ENCODE assay signal across 10 cellular contexts in the genomic region with DNA sequence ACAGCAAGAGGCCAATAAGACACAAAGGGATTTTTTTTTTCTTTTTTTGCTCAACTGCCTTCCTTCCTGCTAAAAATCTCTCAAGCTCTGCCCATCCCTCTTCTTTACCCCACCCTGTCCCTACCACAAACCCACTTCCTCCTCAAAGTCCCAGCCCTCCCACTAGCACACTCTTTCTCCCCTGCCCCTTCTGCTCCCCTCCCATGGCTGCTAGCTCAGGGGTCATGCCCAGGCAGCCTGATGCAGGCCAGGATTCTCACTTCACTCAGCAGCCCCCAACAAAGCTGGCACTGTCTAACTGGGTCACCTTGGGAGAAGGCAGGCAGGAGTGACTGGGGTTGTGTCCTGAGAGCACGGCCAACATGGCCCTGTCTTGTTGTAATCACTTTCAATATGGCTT. TPM values are rescaled to one million over a fixed set of nuclear protein-coding genes. Genes with fewer than 3 reads are reported as not detected.
DNase-seq lines count a peak whose midpoint lies in the region; ATAC-seq and TF ChIP-seq lines count a peak whose summit lies in the region.
"Had no signal": no experiment of that assay in that cellular context is flagged by ENCODE, and none has a peak within 500 bp of the region (broad histone marks: within the 10 kb centered on the region; RNA-seq: fewer than 3 reads in every experiment).

No MANE protein-coding gene starts in this region.

- H4K8ac ChIP-seq in mesenchymal stem cell (ENCODE audit: low read length): peak overlapping the region; percentile 94

- no peaks in the 10 kb centered on the region for H3F3A ChIP-seq in DOHH2 (ENCODE audit: control insufficient read depth, insufficient read depth)

- H3K79me1 ChIP-seq in mesenchymal stem cell (replicated peaks; ENCODE audit: low read length, poor library complexity, severe bottlenecking): no peaks in the 10 kb centered on the region

- peak overlapping the region in 1 of 2 experiments; percentile 48 for H3K18ac ChIP-seq in mesenchymal stem cell (ENCODE audit: low read depth in 1 of 2, low read length in 2 of 2)

- H4K91ac ChIP-seq in mesenchymal stem cell (ENCODE audit: low read length): peak overlapping the region; percentile 48

- H2AFZ ChIP-seq in mesenchymal stem cell (ENCODE audit: low read depth, low read length): no peak overlapping the region

- no peak overlapping the region for H3K9ac ChIP-seq in mesenchymal stem cell (ENCODE audit: low read length)

- peak overlapping the region; percentile 7 to 33 for H2BK12ac ChIP-seq in mesenchymal stem cell (ENCODE audit: low read length in 2 of 2)

- H3K36me3 ChIP-seq in DOHH2 (ENCODE audit: control insufficient read depth, low read length) (no peaks in the 10 kb centered on the region), mesenchymal stem cell (ENCODE audit: control insufficient read depth in 1 of 2, insufficient read depth in 2 of 2, low read depth in 1 of 2, low read length in 2 of 2) (no peaks in the 10 kb centered on the region)
- H3K36me3 ChIP-seq: uterus had no signal

- peak; percentile 49 for ATAC-seq in HG03571 (IDR thresholded peaks at IDR 0.05; ENCODE audit: unreplicated experiment)
- ATAC-seq in HG02938 (IDR thresholded peaks at IDR 0.05; ENCODE audit: unreplicated experiment): no peak
- no peak for ATAC-seq in HG03457 (IDR thresholded peaks at IDR 0.05; ENCODE audit: unreplicated experiment)
- no peak for ATAC-seq in GM21528 (IDR thresholded peaks at IDR 0.05; ENCODE audit: low FRiP score, unreplicated experiment)

- H3K9me2 ChIP-seq in DOHH2 (replicated peaks; ENCODE audit: control insufficient read depth, low read length): no peaks in the 10 kb centered on the region

- H3K4me2 ChIP-seq in DOHH2 (ENCODE audit: low read length): peak overlapping the region; percentile 28
- H3K4me2 ChIP-seq in mesenchymal stem cell (ENCODE audit: low read length, poor library complexity, severe bottlenecking): no peak overlapping the region

- H2BK15ac ChIP-seq in mesenchymal stem cell (ENCODE audit: low read depth, poor library complexity, severe bottlenecking): no peak overlapping the region

- H3K27me3 ChIP-seq in DOHH2 (ENCODE audit: control insufficient read depth, low read length): peaks cover 3% of the 10 kb centered on the region; the same call in 1 of the 2 replicates
- peaks cover 0 to 15% of the 10 kb centered on the region in 2 experiments for H3K27me3 ChIP-seq in mesenchymal stem cell (ENCODE audit: control insufficient read depth in 1 of 2, insufficient read depth in 1 of 2, low read length in 2 of 2)
- H3K27me3 ChIP-seq: uterus had no signal

- peak; percentile 4 for DNase-seq in activated CD4-positive, alpha-beta T cell treated with anti-CD3 and anti-CD28 coated beads, Interleukin-2, amount 50 U/mL, for 1 hour
- DNase-seq in mesenchymal stem cell: no peak
- DNase-seq in SK-N-DZ (ENCODE audit: low spot score): no peak
- DNase-seq: uterus had no signal

- H3K9me3 ChIP-seq in DOHH2 (ENCODE audit: control insufficient read depth, insufficient read depth, low read length): no peaks in the 10 kb centered on the region
- no peaks in the 10 kb centered on the region for H3K9me3 ChIP-seq in mesenchymal stem cell (ENCODE audit: control insufficient read depth, low read length)
- H3K9me3 ChIP-seq: uterus had no signal

- no peak overlapping the region for H2BK120ac ChIP-seq in mesenchymal stem cell (ENCODE audit: low read depth, low read length)

- no peak overlapping the region for H3K23ac ChIP-seq in mesenchymal stem cell (ENCODE audit: low read length in 2 of 2)

- no peak overlapping the region for H3K27ac ChIP-seq in DOHH2 (ENCODE audit: low read depth, low read length)
- no peak overlapping the region for H3K27ac ChIP-seq in mesenchymal stem cell (ENCODE audit: low read length, poor library complexity, severe bottlenecking)
- H3K27ac ChIP-seq: uterus had no signal

- H2AK5ac ChIP-seq in mesenchymal stem cell (ENCODE audit: low read length, severe bottlenecking): no peak overlapping the region

- H3K4me1 ChIP-seq in DOHH2 (ENCODE audit: control insufficient read depth, low read length): peaks cover 18% of the 10 kb centered on the region
- H3K4me1 ChIP-seq in mesenchymal stem cell (ENCODE audit: control insufficient read depth, insufficient read depth, low read depth, low read length): no peaks in the 10 kb centered on the region
- H3K4me1 ChIP-seq: uterus had no signal

- WGBS in mesenchymal stem cell: no CpG with 5 or more reads among the region's 1 CpG

- no peaks in the 10 kb centered on the region for H3K79me2 ChIP-seq in DOHH2 (ENCODE audit: control insufficient read depth, low read length)

- H3K4me3 ChIP-seq in DOHH2 (ENCODE audit: low read length) (no peak overlapping the region), mesenchymal stem cell (ENCODE audit: insufficient read depth in 1 of 2, low read depth in 1 of 2, low read length in 2 of 2) (no peak overlapping the region)
- H3K4me3 ChIP-seq: skin epidermis, uterus had no signal

- no peak for TF ChIP-seq CTCF in DOHH2 (IDR thresholded peaks at IDR 0.05; ENCODE audit: low read depth, low read length, poor library complexity, severe bottlenecking)

- no peak overlapping the region for H2BK5ac ChIP-seq in mesenchymal stem cell (ENCODE audit: low read depth, low read length, poor library complexity, severe bottlenecking)

- no peaks in the 10 kb centered on the region for H4K20me1 ChIP-seq in DOHH2 (ENCODE audit: control insufficient read depth, insufficient read depth, low read depth, low read length)

- H3K14ac ChIP-seq in mesenchymal stem cell (ENCODE audit: low read length in 2 of 2): peak overlapping the region in 1 of 2 experiments; percentile 2

- peak overlapping the region in 1 of 2 experiments; percentile 49 for H3K4ac ChIP-seq in mesenchymal stem cell (ENCODE audit: low read depth in 1 of 2, low read length in 2 of 2)

RNA-seq across cellular contexts. Expression of gene PPP2R5A, which starts 28.8 kb away (rescaled TPM):
- polyA plus RNA-seq in mesenchymal stem cell (2013, experiment 1 of 2): 19.1 TPM
- 19.9 TPM for polyA plus RNA-seq in mesenchymal stem cell (2013, experiment 2 of 2)
- 10.5 and 12.3 TPM in 2 replicates for polyA plus RNA-seq in SK-N-DZ (2014; cell fraction: cytosol; rRNA removed)
- polyA plus RNA-seq in SK-N-DZ (2014; cell fraction: nucleus; rRNA removed): 6.0 and 8.1 TPM in 2 replicates
